In the genomic region with DNA sequence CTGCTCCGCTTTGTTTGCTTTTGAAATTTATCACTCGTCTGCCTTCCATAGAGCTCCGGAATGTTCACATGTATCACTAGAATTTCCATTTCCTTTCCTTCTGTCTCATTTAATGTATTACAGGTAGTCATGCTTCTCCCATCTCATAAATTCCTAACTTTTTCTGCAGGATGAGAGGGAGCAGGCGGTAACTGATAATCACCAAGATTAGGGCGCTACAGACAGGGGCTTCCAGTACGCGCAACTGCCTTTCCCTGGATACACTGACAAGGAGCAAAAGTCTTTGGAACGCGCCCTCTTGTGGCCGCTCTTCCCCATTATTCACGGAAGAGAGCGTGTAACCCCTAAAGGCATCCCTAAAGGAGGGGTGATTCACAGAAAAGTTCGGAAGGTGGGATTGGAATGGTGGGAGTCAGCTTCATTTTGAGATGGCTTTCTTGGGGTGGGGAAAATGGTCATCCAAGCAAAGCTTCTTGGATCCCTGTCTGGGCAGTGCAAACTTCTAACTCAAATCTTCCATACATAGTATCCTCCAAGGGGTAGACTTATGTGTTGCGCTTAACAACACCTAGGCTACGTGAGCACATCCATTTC, we compare ENCODE assay signal across 10 cellular contexts. TPM values are rescaled to one million over a fixed set of nuclear protein-coding genes. Genes with fewer than 3 reads are reported as not detected.
A peak's percentile ranks its signal among the peaks of the same experiment; 100 is the strongest.
DNase-seq lines count a peak whose midpoint lies in the region; ATAC-seq, FAIRE-seq and TF ChIP-seq lines count a peak whose summit lies in the region.
"Had no signal": no experiment of that assay in that cellular context is flagged by ENCODE, and none has a peak within 500 bp of the region (broad histone marks: within the 10 kb centered on the region; RNA-seq: fewer than 3 reads in every experiment).

No MANE protein-coding gene starts in this region.

- CTCF ChIA-PET in CD8-positive, alpha-beta T cell (lab: Charles Lee) = interaction anchor here (0.8 to 1.8 kb wide), 2 partner anchors 9 to 1366 kb away, joined by 3 to 7 read pairs; no protein-coding TSS in a partner anchor
- CTCF ChIA-PET in GM12878 (lab: Yijun Ruan, JAX) = interaction anchor here (0.6 to 5.5 kb wide), 23 partner anchors 9 to 1800 kb away, joined by 3 to 56 read pairs (median 3); partner anchors contain the start of gene INHBA

- 31% methylated on average over 15 of the region's 15 CpGs for WGBS in GM12878 (ENCODE audit: insufficient coverage, insufficient replicate concordance, low lambda C conversion rate, missing lambda C conversion rate)

- intact Hi-C loops in CD8-positive, alpha-beta T cell (cut with DNase I, micrococcal nuclease) = loop anchor here (5.0 to 10.0 kb wide), 3 partner anchors 1364 to 1464 kb away; no protein-coding TSS in a partner anchor
- intact Hi-C loops in GM12878 (cut with micrococcal nuclease; ENCODE audit: unreplicated experiment) (loop anchor here (2.0 to 10.0 kb wide), 6 partner anchors 222 to 862 kb away; no protein-coding TSS in a partner anchor), sciatic nerve (cut with DNase I) (no loop called here)

- no peak for TF ChIP-seq EP300 in GM12878 (IDR thresholded peaks at IDR 0.05; ENCODE audit: borderline replicate concordance in 1 of 2, control insufficient read depth in 1 of 2, low read depth in 2 of 2, low read length in 2 of 2)

- H3K36me3 ChIP-seq in CD8-positive, alpha-beta T cell (ENCODE audit: insufficient read depth, low read length) = no peaks in the 10 kb centered on the region
- no peaks in the 10 kb centered on the region for H3K36me3 ChIP-seq in GM12878 (ENCODE audit: control insufficient read depth in 2 of 2, insufficient read depth in 2 of 2, low read length in 1 of 2)

- H3K4me2 ChIP-seq in GM12878 (ENCODE audit: control insufficient read depth, insufficient read depth) = no peak overlapping the region

- no peaks in the 10 kb centered on the region for H3K36me3 Mint-ChIP-seq in CD8-positive, alpha-beta T cell

- POLR2A ChIA-PET in CD8-positive, alpha-beta T cell (lab: Charles Lee) = no interaction called here
- POLR2A ChIA-PET in GM12878 (lab: Charles Lee) = no interaction called here

- no peak overlapping the region for H3K27ac ChIP-seq in CD8-positive, alpha-beta T cell (ENCODE audit: low read depth, low read length)
- H3K27ac ChIP-seq in GM12878 (ENCODE audit: control insufficient read depth, insufficient read depth) = no peak overlapping the region

- no peak overlapping the region for H3K4me3 ChIP-seq in CD8-positive, alpha-beta T cell (ENCODE audit: low read depth, low read length)
- H3K4me3 ChIP-seq in GM12878 = no peak overlapping the region

- H3K79me2 ChIP-seq in GM12878 (ENCODE audit: control insufficient read depth, insufficient read depth, low read length) = no peaks in the 10 kb centered on the region

- H3K9ac ChIP-seq in GM12878 (ENCODE audit: control insufficient read depth, insufficient read depth, low read length) = no peak overlapping the region

- DNase-seq in CD8-positive, alpha-beta T cell = no peak
- DNase-seq in GM20000 (ENCODE audit: low spot score) = peak; percentile 41
- DNase-seq in NCI-H2171 treated with DMSO at 0.1 percent for 48 hours (lab: John Stamatoyannopoulos, UW) = peak; percentile 29
- DNase-seq in GM12878 (ENCODE audit: low read depth, low spot score) = no peak
- peak; percentile 63 for DNase-seq in iPS DF 19.7 (ENCODE audit: low read depth, low spot score)
- DNase-seq in sciatic nerve (ENCODE audit: low spot score) = peak; percentile 90
- DNase-seq in GM12892 (ENCODE audit: insufficient read length) = no peak

- H3K9me3 ChIP-seq in CD8-positive, alpha-beta T cell (ENCODE audit: low read length) = no peaks in the 10 kb centered on the region
- H3K9me3 ChIP-seq in GM12878 (replicated peaks; ENCODE audit: control insufficient read depth, insufficient read depth, low read length) = no peaks in the 10 kb centered on the region; the same call in 2 of the 3 replicates

- H4K20me1 ChIP-seq in GM12878 (ENCODE audit: control insufficient read depth, insufficient read depth) = no peaks in the 10 kb centered on the region

- H3K4me1 ChIP-seq in CD8-positive, alpha-beta T cell (ENCODE audit: insufficient read depth, low read length) = peaks cover 5% of the 10 kb centered on the region
- no peaks in the 10 kb centered on the region for H3K4me1 ChIP-seq in GM12878 (ENCODE audit: control insufficient read depth, insufficient read depth, low read length)

- TF ChIP-seq RAD21 in GM12878 (IDR thresholded peaks at IDR 0.05; ENCODE audit: insufficient read depth, low read depth, low read length) = peak; percentile 66

- H3K27me3 ChIP-seq in CD8-positive, alpha-beta T cell (ENCODE audit: insufficient read depth, low read length) = no peaks in the 10 kb centered on the region
- H3K27me3 ChIP-seq in GM12878 (replicated peaks in 1 of 2; ENCODE audit: control insufficient read depth in 2 of 2, insufficient read depth in 2 of 2, low read length in 1 of 2) = 0 out of 4 replicates have a peak, but pooled peaks cover 0 to 2% of the 10 kb centered on the region in 2 experiments

- H2AFZ ChIP-seq in GM12878 (ENCODE audit: control insufficient read depth, low read depth, low read length) = no peak overlapping the region; the same call in 1 of the 2 replicates

- TF ChIP-seq POLR2A in GM12878 (IDR thresholded peaks at IDR 0.05; ENCODE audit: low read depth, low read length) (no peak), GM12892 (IDR thresholded peaks at IDR 0.05; ENCODE audit: low read depth, low read length) (no peak)

- no TSS peak for BruUV-seq in GM12878 (replicated peaks; lab: Mats Ljungman, UMichigan)

- ATAC-seq in CD8-positive, alpha-beta T cell = no peak
- ATAC-seq in GM12878 (peak; percentile 62), sciatic nerve (peak; percentile 86), HG03469 (IDR thresholded peaks at IDR 0.05; ENCODE audit: unreplicated experiment) (no peak)

- peak; percentile 24 for TF ChIP-seq CTCF in CD8-positive, alpha-beta T cell (IDR thresholded peaks at IDR 0.05)
- peak; percentile 65 for TF ChIP-seq CTCF in GM20000 (IDR thresholded peaks at IDR 0.05; ENCODE audit: extremely low read depth, missing control alignments)
- TF ChIP-seq CTCF in GM12878 (IDR thresholded peaks at IDR 0.05 in 2 of 3, conservative IDR thresholded peaks at IDR 0.05 in 1 of 3; ENCODE audit: control insufficient read depth in 2 of 3, extremely low read depth in 1 of 3, insufficient read depth in 1 of 3, low read depth in 3 of 3, low read length in 3 of 3) = peak; percentile 53 to 66 (median 54)

- H3K27ac Mint-ChIP-seq in CD8-positive, alpha-beta T cell = no peak overlapping the region
- H3K27ac Mint-ChIP-seq: stimulated activated naive CD8-positive, alpha-beta T cell treated with anti-CD3 and anti-CD28 coated beads, Interleukin-15, Interleukin-2, amounts not matched to agents 100 ng/mL and 50 ng/mL, for 24 hours had no signal

- no peaks in the 10 kb centered on the region for H3K9me3 Mint-ChIP-seq in CD8-positive, alpha-beta T cell
- H3K9me3 Mint-ChIP-seq: stimulated activated naive CD8-positive, alpha-beta T cell treated with anti-CD3 and anti-CD28 coated beads, Interleukin-15, Interleukin-2, amounts not matched to agents 100 ng/mL and 50 ng/mL, for 24 hours had no signal

- in situ Hi-C loops in GM12878 (cut with MboI) = loop anchor here (10.0 kb wide), 1 partner anchor 692 kb away; no protein-coding TSS in a partner anchor

- H3K27me3 Mint-ChIP-seq in CD8-positive, alpha-beta T cell (ENCODE audit: low read depth) = peaks cover 49% of the 10 kb centered on the region

- no peak overlapping the region for H3K4me3 Mint-ChIP-seq in CD8-positive, alpha-beta T cell
- H3K4me3 Mint-ChIP-seq: stimulated activated naive CD8-positive, alpha-beta T cell treated with anti-CD3 and anti-CD28 coated beads, Interleukin-15, Interleukin-2, amounts not matched to agents 100 ng/mL and 50 ng/mL, for 24 hours had no signal

- H3K4me1 Mint-ChIP-seq in CD8-positive, alpha-beta T cell (ENCODE audit: low read depth) = peaks cover 8% of the 10 kb centered on the region

- RAD21 ChIA-PET in GM12878 (lab: Charles Lee; ENCODE audit: unreplicated experiment) = interaction anchor here (0.8 to 2.4 kb wide), 3 partner anchors 648 to 954 kb away, joined by 3 to 8 read pairs (median 3); no protein-coding TSS in a partner anchor

- FAIRE-seq in GM12878 (lab: Jason Lieb, UNC) = peak; percentile 38
- no peak for FAIRE-seq in GM12892 (lab: Jason Lieb, UNC)

- SMC1A ChIA-PET in GM12878 (lab: Charles Lee; ENCODE audit: uncharacterized antibody, unreplicated experiment) = interaction anchor here (0.7 to 2.6 kb wide), 13 partner anchors 9 to 934 kb away, joined by 3 to 12 read pairs (median 3); no protein-coding TSS in a partner anchor

TF ChIP-seq in GM12878, 131 proteins besides CTCF, POLR2A, EP300 and RAD21:
- TF ChIP-seq ASH2L (IDR thresholded peaks at IDR 0.05; ENCODE audit: borderline replicate concordance, low read depth) (no peak), RUNX3 (IDR thresholded peaks at IDR 0.05; ENCODE audit: low read length) (0 out of 2 replicates have a peak, but pooled peaks have one; percentile 9), SMC3 (IDR thresholded peaks at IDR 0.05; ENCODE audit: borderline replicate concordance, low read length) (peak; percentile 63)

RNA-seq across cellular contexts. Expression of gene INHBA, which starts 6.5 kb away (rescaled TPM):
- not detected for total RNA-seq in CD8-positive, alpha-beta T cell
- total RNA-seq in GM12878 (2013; cell fraction: nucleolus; rRNA removed) = 0.12 and 0.31 TPM in 2 replicates
- total RNA-seq in GM12878 (2014; rRNA removed) = not detected in 2 replicates
- total RNA-seq in GM12878 (2014; rRNA removed; fragmentation: Illumina TruSeq; extraction: Trizol) = 0.04 TPM in 1 of 2 replicates, not detected in the other
- 0.05 and 0.08 TPM in 2 replicates for total RNA-seq in GM12878 (2021)
- polyA plus RNA-seq in GM12878 (2011; ENCODE audit: low read depth) = not detected
- 0.05 and 0.06 TPM in 2 replicates for polyA plus RNA-seq in GM12878 (2011; rRNA removed)
- polyA plus RNA-seq in GM12878 (2011; cell fraction: cytosol; rRNA removed) = 0.01 and 0.08 TPM in 2 replicates
- polyA plus RNA-seq in GM12878 (2011; cell fraction: nucleus; rRNA removed) = 0.04 and 0.12 TPM in 2 replicates
- polyA plus RNA-seq in GM12878 (2012) = 0.04 and 0.10 TPM in 2 replicates
- 0.04 and 0.11 TPM in 2 replicates for polyA plus RNA-seq in GM12878 (2014; fragmentation: Illumina TruSeq; extraction: Trizol)
- polyA plus RNA-seq in GM12878 (2014; fragmentation: Nextera tagmentation; extraction: Ambion mirVana) = not detected
- polyA plus RNA-seq in GM12878 (2014; rRNA removed) = not detected in 2 replicates
- not detected for polyA plus RNA-seq in GM12878 (2016; fragmentation: Nextera tagmentation; extraction: Ambion mirVana)
- 0.05 and 0.37 TPM in 2 replicates for polyA minus RNA-seq in GM12878 (2011; rRNA and poly(A)+ RNA removed)
- not detected in 2 replicates for polyA minus RNA-seq in GM12878 (2011; cell fraction: cytosol; rRNA and poly(A)+ RNA removed)
- under 0.01 TPM in 1 of 2 replicates, not detected in the other for polyA minus RNA-seq in GM12878 (2011; cell fraction: nucleus; rRNA and poly(A)+ RNA removed)
- total RNA-seq in sciatic nerve = 40.4 TPM
- 0.28 TPM for polyA plus RNA-seq in GM12892 (2012; ENCODE audit: missing spikeins)
- total RNA-seq: T-helper 2 cell treated with Interferon-gamma antibody and Interleukin-4, amounts not matched to agents 100 ng/mL and 5 ng/mL, for 36 hours had no signal

Comparison
In these comparisons a context has a peak if more than half of its experiments do, and no peak if none do; other contexts are left out.
1. ATAC-seq: peak in GM12878 (single experiment) and sciatic nerve (single experiment); none in CD8-positive, alpha-beta T cell (single experiment) and HG03469 (single experiment).
2. DNase-seq: peak in GM20000 (single experiment), NCI-H2171 treated with DMSO at 0.1 percent for 48 hours (single experiment), iPS DF 19.7 (single experiment) and sciatic nerve (single experiment); none in CD8-positive, alpha-beta T cell (0 of 7), GM12878 (single experiment) and GM12892 (single experiment).
3. RNA of gene INHBA, which starts 6.5 kb away (total RNA-seq): 40.4 TPM in sciatic nerve (single experiment); 0.04 to 0.31 TPM in GM12878 and not detected in CD8-positive, alpha-beta T cell; every median in the first group is over 10 times any median in the second.
4. Peak in every context shown above with its lines, with median percentiles within 50 percentile points of each other: CTCF ChIP-seq.